Comparison of ENCODE assay signal across 20 cellular contexts in genomic region chr15:98755138-98755537, GRCh38.
DNase-seq lines count a peak whose midpoint lies in the region; ATAC-seq and TF ChIP-seq lines count a peak whose summit lies in the region.
"Had no signal": no experiment of that assay in that cellular context is flagged by ENCODE, and none has a peak within 500 bp of the region (broad histone marks: within the 10 kb centered on the region; RNA-seq: fewer than 3 reads in every experiment).

No MANE protein-coding gene starts in this region.

- peaks cover 14% of the 10 kb centered on the region for H3K4me1 ChIP-seq in IMR-90 (ENCODE audit: control insufficient read depth, insufficient read depth, low read length)
- peaks cover 10% of the 10 kb centered on the region for H3K4me1 ChIP-seq in foreskin keratinocyte
- H3K4me1 ChIP-seq: colonic mucosa had no signal

- H3K4ac ChIP-seq in IMR-90 (ENCODE audit: low read depth, low read length): no peak overlapping the region

- intact Hi-C loops in IMR-90 (cut with micrococcal nuclease): no loop called here

- no peak overlapping the region for H2BK120ac ChIP-seq in IMR-90 (ENCODE audit: low read depth, low read length)

- peak; percentile 21; the same call in 1 of the 2 replicates for ATAC-seq in IMR-90 (ENCODE audit: low read depth)
- peak; percentile 55 for ATAC-seq in foreskin keratinocyte
- ATAC-seq: stimulated activated naive CD8-positive, alpha-beta T cell treated with anti-CD3 and anti-CD28 coated beads, Interleukin-15, Interleukin-2, amounts not matched to agents 100 U/mL and 50 U/mL, for 24 hours had no signal

- H3K4me2 ChIP-seq in IMR-90 (ENCODE audit: low read depth, low read length): no peak overlapping the region

- DNase-seq in A172 (ENCODE audit: low spot score) (peak; percentile 36), IMR-90 (peak; percentile 29), amniotic epithelial cell (ENCODE audit: low read depth) (peak; percentile 63), foreskin keratinocyte (no peak), NCI-H526 (lab: John Stamatoyannopoulos, UW) (no peak)
- no peak for DNase-seq in activated naive CD8-positive, alpha-beta T cell treated with anti-CD3 and anti-CD28 coated beads for 36 hours
- DNase-seq in NK-92 treated with Interleukin-12 subunit alpha and Interleukin-12 subunit beta, amount 100 ng/mL, for 24 hours (lab: John Stamatoyannopoulos, UW): no peak
- no peak for DNase-seq in activated effector memory CD4-positive, alpha-beta T cell treated with anti-CD3 and anti-CD28 coated beads, Interleukin-2, amount 50 U/mL, for 16 hours
- DNase-seq: activated CD8-positive, alpha-beta memory T cell treated with anti-CD3 and anti-CD28 coated beads for 24 hours; anterior cingulate cortex; colonic mucosa; mesendoderm; NCI-H146; NCI-H345; SIG-M5; stimulated activated naive CD8-positive, alpha-beta T cell treated with anti-CD3 and anti-CD28 coated beads, Interleukin-15, Interleukin-2, amounts not matched to agents 100 U/mL and 50 U/mL, for 24 hours; upper lobe of right lung had no signal

- no peaks in the 10 kb centered on the region for H3K36me3 Mint-ChIP-seq in activated naive CD8-positive, alpha-beta T cell treated with anti-CD3 and anti-CD28 coated beads for 36 hours
- H3K36me3 Mint-ChIP-seq: CD14-positive monocyte had no signal

- H3K4me3 ChIP-seq in IMR-90 (ENCODE audit: insufficient read depth, low read depth, low read length): no peak overlapping the region
- H3K4me3 ChIP-seq: colonic mucosa, HAP-1, upper lobe of right lung had no signal

- H3K27me3 ChIP-seq in IMR-90 (ENCODE audit: control insufficient read depth, insufficient read depth, low read length) (no peaks in the 10 kb centered on the region), foreskin keratinocyte (no peaks in the 10 kb centered on the region)
- H3K27me3 ChIP-seq: colonic mucosa, upper lobe of right lung had no signal

- no peak overlapping the region for H4K8ac ChIP-seq in IMR-90 (ENCODE audit: low read depth in 2 of 2, low read length in 2 of 2)

- H4K20me1 ChIP-seq in IMR-90 (ENCODE audit: insufficient read depth, low read length): peaks cover 81% of the 10 kb centered on the region

- POLR2A ChIA-PET in IMR-90 (lab: Charles Lee; ENCODE audit: unreplicated experiment): no interaction called here

- H2AK9ac ChIP-seq in IMR-90 (replicated peaks; ENCODE audit: low read depth, low read length, poor library complexity): no peak overlapping the region

- dilution Hi-C loops in IMR-90 (cut with HindIII; ENCODE audit: low sequenced_read_pairs, unreplicated experiment): no loop called here

- no peaks in the 10 kb centered on the region for H3K9me3 ChIP-seq in IMR-90 (ENCODE audit: control insufficient read depth, insufficient read depth, low read length)
- H3K9me3 ChIP-seq: colonic mucosa, HAP-1, upper lobe of right lung had no signal

- no peak overlapping the region for H3K56ac ChIP-seq in IMR-90 (ENCODE audit: extremely low read depth, insufficient read depth, low read length)

- H3K79me1 ChIP-seq in IMR-90 (ENCODE audit: low read depth in 1 of 2, low read length in 2 of 2): peaks cover 24 to 61% of the 10 kb centered on the region in 2 experiments

- no peak overlapping the region for H3K27ac Mint-ChIP-seq in activated naive CD8-positive, alpha-beta T cell treated with anti-CD3 and anti-CD28 coated beads for 36 hours
- H3K27ac Mint-ChIP-seq: CD14-positive monocyte had no signal

- H2BK15ac ChIP-seq in IMR-90 (ENCODE audit: low read depth, low read length): no peak overlapping the region

- H2AK5ac ChIP-seq in IMR-90 (ENCODE audit: low read depth, low read length): no peak overlapping the region

- in situ Hi-C loops in IMR-90 (cut with MboI; ENCODE audit: low sequenced_read_pairs): no loop called here

- no peak overlapping the region for H3K23ac ChIP-seq in IMR-90 (ENCODE audit: low read depth, low read length)

- TF ChIP-seq CTCF in IMR-90 (conservative IDR thresholded peaks at IDR 0.05; ENCODE audit: low read depth, low read length) (no peak), foreskin keratinocyte (conservative IDR thresholded peaks at IDR 0.05) (no peak)

- no peaks in the 10 kb centered on the region for H3K27me3 Mint-ChIP-seq in activated naive CD8-positive, alpha-beta T cell treated with anti-CD3 and anti-CD28 coated beads for 36 hours

- H3K4me3 Mint-ChIP-seq in activated naive CD8-positive, alpha-beta T cell treated with anti-CD3 and anti-CD28 coated beads for 36 hours: no peak overlapping the region
- H3K4me3 Mint-ChIP-seq: nephron had no signal

- no peaks in the 10 kb centered on the region for H3K9me3 Mint-ChIP-seq in activated naive CD8-positive, alpha-beta T cell treated with anti-CD3 and anti-CD28 coated beads for 36 hours
- H3K9me3 Mint-ChIP-seq: CD14-positive monocyte, nephron had no signal

- TF ChIP-seq RAD21 in IMR-90 (IDR thresholded peaks at IDR 0.05; ENCODE audit: low read length): no peak

- H3K9me1 ChIP-seq in IMR-90 (ENCODE audit: insufficient read depth, low read length): peaks cover 15% of the 10 kb centered on the region

- no peak overlapping the region for H3K27ac ChIP-seq in IMR-90 (ENCODE audit: insufficient read depth, low read length)
- H3K27ac ChIP-seq in foreskin keratinocyte: peak overlapping the region; percentile 53
- H3K27ac ChIP-seq: colonic mucosa, upper lobe of right lung had no signal

- H3K14ac ChIP-seq in IMR-90 (replicated peaks; ENCODE audit: low read depth, low read length): no peak overlapping the region

- CTCF ChIA-PET in IMR-90 (lab: Yijun Ruan, JAX): no interaction called here

- WGBS in IMR-90 (ENCODE audit: extremely low coverage in 2 of 2, insufficient read length in 1 of 2), 2 experiments: no CpG with 5 or more reads among the region's 7 CpGs

- no peak overlapping the region for H3K18ac ChIP-seq in IMR-90 (ENCODE audit: low read depth, low read length)

- H3K4me1 Mint-ChIP-seq in activated naive CD8-positive, alpha-beta T cell treated with anti-CD3 and anti-CD28 coated beads for 36 hours: peaks cover 28% of the 10 kb centered on the region

- H2BK5ac ChIP-seq in IMR-90 (ENCODE audit: low read depth, low read length, poor library complexity, severe bottlenecking): no peak overlapping the region

- no peak overlapping the region for H2AFZ ChIP-seq in IMR-90 (replicated peaks; ENCODE audit: low read length, poor library complexity)

- no peak overlapping the region for H4K5ac ChIP-seq in IMR-90 (ENCODE audit: low read depth, low read length)

- no peak for TF ChIP-seq POLR2A in IMR-90 (IDR thresholded peaks at IDR 0.05; ENCODE audit: low read depth, low read length)

- no peak overlapping the region for H4K91ac ChIP-seq in IMR-90 (ENCODE audit: insufficient read depth, low read depth, low read length)

- no peak overlapping the region for H2BK20ac ChIP-seq in IMR-90 (ENCODE audit: low read depth, low read length)

- H3K36me3 ChIP-seq in IMR-90 (ENCODE audit: control insufficient read depth, insufficient read depth, low read length): no peaks in the 10 kb centered on the region
- H3K36me3 ChIP-seq: colonic mucosa, HAP-1, upper lobe of right lung had no signal

- no TSS peak for BruUV-seq in IMR-90 (replicated peaks; lab: Mats Ljungman, UMichigan)

- H3K9ac ChIP-seq in IMR-90 (ENCODE audit: low read depth, low read length): no peak overlapping the region

TF ChIP-seq in IMR-90, 13 proteins besides CTCF, POLR2A, EP300 and RAD21:
- TF ChIP-seq CHD1 (IDR thresholded peaks at IDR 0.05; ENCODE audit: low read depth, low read length) (no peak), MXI1 (IDR thresholded peaks at IDR 0.05; ENCODE audit: borderline replicate concordance, low read depth, low read length) (no peak), FOS (IDR thresholded peaks at IDR 0.05; ENCODE audit: low read depth, low read length) (no peak), MAFK (IDR thresholded peaks at IDR 0.05; ENCODE audit: low read depth, low read length) (no peak), BHLHE40 (IDR thresholded peaks at IDR 0.05; ENCODE audit: low read depth, low read length) (no peak), RFX5 (IDR thresholded peaks at IDR 0.05; ENCODE audit: low read depth, low read length) (no peak), MAZ (IDR thresholded peaks at IDR 0.05; ENCODE audit: borderline replicate concordance, low read depth, low read length) (no peak), SMC3 (IDR thresholded peaks at IDR 0.05; ENCODE audit: low read depth, low read length) (no peak), CEBPB (IDR thresholded peaks at IDR 0.05; ENCODE audit: low read depth, low read length) (no peak), NFE2L2 (IDR thresholded peaks at IDR 0.05; ENCODE audit: low read depth, low read length) (no peak), RCOR1 (IDR thresholded peaks at IDR 0.05; ENCODE audit: insufficient replicate concordance, low read length) (no peak)
- TF ChIP-seq, protein P1, sequence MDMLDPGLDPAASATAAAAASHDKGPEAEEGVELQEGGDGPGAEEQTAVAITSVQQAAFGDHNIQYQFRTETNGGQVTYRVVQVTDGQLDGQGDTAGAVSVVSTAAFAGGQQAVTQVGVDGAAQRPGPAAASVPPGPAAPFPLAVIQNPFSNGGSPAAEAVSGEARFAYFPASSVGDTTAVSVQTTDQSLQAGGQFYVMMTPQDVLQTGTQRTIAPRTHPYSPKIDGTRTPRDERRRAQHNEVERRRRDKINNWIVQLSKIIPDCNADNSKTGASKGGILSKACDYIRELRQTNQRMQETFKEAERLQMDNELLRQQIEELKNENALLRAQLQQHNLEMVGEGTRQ (IDR thresholded peaks at IDR 0.05; ENCODE audit: low read depth, low read length): no peak
- TF ChIP-seq, protein P2, sequence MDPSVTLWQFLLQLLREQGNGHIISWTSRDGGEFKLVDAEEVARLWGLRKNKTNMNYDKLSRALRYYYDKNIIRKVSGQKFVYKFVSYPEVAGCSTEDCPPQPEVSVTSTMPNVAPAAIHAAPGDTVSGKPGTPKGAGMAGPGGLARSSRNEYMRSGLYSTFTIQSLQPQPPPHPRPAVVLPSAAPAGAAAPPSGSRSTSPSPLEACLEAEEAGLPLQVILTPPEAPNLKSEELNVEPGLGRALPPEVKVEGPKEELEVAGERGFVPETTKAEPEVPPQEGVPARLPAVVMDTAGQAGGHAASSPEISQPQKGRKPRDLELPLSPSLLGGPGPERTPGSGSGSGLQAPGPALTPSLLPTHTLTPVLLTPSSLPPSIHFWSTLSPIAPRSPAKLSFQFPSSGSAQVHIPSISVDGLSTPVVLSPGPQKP (IDR thresholded peaks at IDR 0.05; ENCODE audit: borderline replicate concordance, low read depth, low read length): no peak

Comparison
In these comparisons a context has a peak if more than half of its experiments do, and no peak if none do; other contexts are left out.
1. DNase-seq: peak in A172 (single experiment), IMR-90 (single experiment) and amniotic epithelial cell (single experiment); none in foreskin keratinocyte (0 of 2), NCI-H526 (0 of 2), activated naive CD8-positive, alpha-beta T cell treated with anti-CD3 and anti-CD28 coated beads for 36 hours (single experiment), NK-92 treated with Interleukin-12 subunit alpha and Interleukin-12 subunit beta, amount 100 ng/mL, for 24 hours (single experiment) and activated effector memory CD4-positive, alpha-beta T cell treated with anti-CD3 and anti-CD28 coated beads, Interleukin-2, amount 50 U/mL, for 16 hours (single experiment).